1 cellular context compared by ENCODE assay signal in the genomic region with DNA sequence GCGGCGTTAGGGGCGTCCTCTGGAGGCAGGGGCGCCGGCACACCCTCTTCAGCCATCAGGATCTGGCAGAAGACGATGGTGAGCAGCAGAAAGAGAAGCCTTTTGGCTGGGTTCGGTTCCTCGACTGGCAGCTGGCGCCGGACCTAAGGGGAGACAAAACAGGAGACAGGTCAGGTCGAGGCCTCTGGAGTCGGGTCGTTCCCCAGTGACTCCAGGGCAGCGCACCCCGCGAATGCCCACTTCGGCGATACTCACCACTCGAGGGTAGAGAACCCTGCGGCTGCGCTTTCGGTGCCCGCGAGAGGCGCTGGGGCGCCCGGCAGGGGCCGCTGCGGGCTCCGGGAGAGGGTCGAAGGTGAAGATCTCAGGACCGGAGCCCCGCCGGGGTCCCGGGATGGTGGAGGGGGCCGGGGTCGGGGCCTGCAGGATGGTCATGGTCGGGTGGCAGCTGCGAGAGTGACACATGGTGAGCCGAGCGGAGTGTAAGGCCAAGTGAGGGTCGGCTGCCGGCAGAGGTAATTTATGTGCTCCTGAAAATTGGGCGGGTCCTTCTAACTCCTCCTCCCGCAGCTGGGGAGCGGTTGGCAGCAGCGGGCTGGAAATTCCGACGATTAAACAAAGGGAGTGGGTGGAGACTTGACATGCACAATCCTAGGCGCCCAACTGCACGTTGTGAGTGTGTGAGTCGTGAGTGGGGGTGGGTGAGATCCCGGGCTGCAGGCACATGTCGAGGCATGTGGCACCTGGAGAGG.
TF ChIP-seq lines count a peak whose summit lies in the region.

A gene with protein sequence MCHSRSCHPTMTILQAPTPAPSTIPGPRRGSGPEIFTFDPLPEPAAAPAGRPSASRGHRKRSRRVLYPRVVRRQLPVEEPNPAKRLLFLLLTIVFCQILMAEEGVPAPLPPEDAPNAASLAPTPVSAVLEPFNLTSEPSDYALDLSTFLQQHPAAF (minus strand): TSS at position 494 of the 752 bp plus-strand sequence. CDS start 29 bp downstream, at position 465.

TF ChIP-seq in HepG2, 621 proteins besides CTCF, POLR2A, EP300 and RAD21 (continued from another document and continues in another):
- TF ChIP-seq, protein P1, sequence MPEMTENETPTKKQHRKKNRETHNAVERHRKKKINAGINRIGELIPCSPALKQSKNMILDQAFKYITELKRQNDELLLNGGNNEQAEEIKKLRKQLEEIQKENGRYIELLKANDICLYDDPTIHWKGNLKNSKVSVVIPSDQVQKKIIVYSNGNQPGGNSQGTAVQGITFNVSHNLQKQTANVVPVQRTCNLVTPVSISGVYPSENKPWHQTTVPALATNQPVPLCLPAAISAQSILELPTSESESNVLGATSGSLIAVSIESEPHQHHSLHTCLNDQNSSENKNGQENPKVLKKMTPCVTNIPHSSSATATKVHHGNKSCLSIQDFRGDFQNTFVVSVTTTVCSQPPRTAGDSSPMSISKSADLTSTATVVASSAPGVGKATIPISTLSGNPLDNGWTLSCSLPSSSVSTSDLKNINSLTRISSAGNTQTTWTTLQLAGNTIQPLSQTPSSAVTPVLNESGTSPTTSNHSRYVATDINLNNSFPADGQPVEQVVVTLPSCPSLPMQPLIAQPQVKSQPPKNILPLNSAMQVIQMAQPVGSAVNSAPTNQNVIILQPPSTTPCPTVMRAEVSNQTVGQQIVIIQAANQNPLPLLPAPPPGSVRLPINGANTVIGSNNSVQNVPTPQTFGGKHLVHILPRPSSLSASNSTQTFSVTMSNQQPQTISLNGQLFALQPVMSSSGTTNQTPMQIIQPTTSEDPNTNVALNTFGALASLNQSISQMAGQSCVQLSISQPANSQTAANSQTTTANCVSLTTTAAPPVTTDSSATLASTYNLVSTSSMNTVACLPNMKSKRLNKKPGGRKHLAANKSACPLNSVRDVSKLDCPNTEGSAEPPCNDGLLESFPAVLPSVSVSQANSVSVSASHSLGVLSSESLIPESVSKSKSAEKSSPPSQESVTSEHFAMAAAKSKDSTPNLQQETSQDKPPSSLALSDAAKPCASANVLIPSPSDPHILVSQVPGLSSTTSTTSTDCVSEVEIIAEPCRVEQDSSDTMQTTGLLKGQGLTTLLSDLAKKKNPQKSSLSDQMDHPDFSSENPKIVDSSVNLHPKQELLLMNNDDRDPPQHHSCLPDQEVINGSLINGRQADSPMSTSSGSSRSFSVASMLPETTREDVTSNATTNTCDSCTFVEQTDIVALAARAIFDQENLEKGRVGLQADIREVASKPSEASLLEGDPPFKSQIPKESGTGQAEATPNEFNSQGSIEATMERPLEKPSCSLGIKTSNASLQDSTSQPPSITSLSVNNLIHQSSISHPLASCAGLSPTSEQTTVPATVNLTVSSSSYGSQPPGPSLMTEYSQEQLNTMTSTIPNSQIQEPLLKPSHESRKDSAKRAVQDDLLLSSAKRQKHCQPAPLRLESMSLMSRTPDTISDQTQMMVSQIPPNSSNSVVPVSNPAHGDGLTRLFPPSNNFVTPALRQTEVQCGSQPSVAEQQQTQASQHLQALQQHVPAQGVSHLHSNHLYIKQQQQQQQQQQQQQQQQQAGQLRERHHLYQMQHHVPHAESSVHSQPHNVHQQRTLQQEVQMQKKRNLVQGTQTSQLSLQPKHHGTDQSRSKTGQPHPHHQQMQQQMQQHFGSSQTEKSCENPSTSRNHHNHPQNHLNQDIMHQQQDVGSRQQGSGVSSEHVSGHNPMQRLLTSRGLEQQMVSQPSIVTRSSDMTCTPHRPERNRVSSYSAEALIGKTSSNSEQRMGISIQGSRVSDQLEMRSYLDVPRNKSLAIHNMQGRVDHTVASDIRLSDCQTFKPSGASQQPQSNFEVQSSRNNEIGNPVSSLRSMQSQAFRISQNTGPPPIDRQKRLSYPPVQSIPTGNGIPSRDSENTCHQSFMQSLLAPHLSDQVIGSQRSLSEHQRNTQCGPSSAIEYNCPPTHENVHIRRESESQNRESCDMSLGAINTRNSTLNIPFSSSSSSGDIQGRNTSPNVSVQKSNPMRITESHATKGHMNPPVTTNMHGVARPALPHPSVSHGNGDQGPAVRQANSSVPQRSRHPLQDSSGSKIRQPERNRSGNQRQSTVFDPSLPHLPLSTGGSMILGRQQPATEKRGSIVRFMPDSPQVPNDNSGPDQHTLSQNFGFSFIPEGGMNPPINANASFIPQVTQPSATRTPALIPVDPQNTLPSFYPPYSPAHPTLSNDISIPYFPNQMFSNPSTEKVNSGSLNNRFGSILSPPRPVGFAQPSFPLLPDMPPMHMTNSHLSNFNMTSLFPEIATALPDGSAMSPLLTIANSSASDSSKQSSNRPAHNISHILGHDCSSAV (CRISPR knock-in tag; IDR thresholded peaks at IDR 0.05; ENCODE audit: borderline replicate concordance) = peak; percentile 84; the same call in 1 of the 2 replicates
- TF ChIP-seq ADNP (CRISPR knock-in tag; IDR thresholded peaks at IDR 0.05) = no peak
- TF ChIP-seq, protein P2, sequence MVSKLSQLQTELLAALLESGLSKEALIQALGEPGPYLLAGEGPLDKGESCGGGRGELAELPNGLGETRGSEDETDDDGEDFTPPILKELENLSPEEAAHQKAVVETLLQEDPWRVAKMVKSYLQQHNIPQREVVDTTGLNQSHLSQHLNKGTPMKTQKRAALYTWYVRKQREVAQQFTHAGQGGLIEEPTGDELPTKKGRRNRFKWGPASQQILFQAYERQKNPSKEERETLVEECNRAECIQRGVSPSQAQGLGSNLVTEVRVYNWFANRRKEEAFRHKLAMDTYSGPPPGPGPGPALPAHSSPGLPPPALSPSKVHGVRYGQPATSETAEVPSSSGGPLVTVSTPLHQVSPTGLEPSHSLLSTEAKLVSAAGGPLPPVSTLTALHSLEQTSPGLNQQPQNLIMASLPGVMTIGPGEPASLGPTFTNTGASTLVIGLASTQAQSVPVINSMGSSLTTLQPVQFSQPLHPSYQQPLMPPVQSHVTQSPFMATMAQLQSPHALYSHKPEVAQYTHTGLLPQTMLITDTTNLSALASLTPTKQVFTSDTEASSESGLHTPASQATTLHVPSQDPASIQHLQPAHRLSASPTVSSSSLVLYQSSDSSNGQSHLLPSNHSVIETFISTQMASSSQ (IDR thresholded peaks at IDR 0.05; ENCODE audit: low read depth) = peak; percentile 30; the same call in 1 of the 2 replicates
- TF ChIP-seq, protein P2 (CRISPR knock-in tag; IDR thresholded peaks at IDR 0.05; ENCODE audit: borderline replicate concordance) = no peak; the same call in 1 of the 2 replicates
- TF ChIP-seq HOXA9 (CRISPR knock-in tag; IDR thresholded peaks at IDR 0.05; ENCODE audit: borderline replicate concordance) = peak; percentile 89
- peak; percentile 51; the same call in 1 of the 2 replicates for TF ChIP-seq SIN3B (IDR thresholded peaks at IDR 0.05; ENCODE audit: low read length)
- TF ChIP-seq, protein P3, sequence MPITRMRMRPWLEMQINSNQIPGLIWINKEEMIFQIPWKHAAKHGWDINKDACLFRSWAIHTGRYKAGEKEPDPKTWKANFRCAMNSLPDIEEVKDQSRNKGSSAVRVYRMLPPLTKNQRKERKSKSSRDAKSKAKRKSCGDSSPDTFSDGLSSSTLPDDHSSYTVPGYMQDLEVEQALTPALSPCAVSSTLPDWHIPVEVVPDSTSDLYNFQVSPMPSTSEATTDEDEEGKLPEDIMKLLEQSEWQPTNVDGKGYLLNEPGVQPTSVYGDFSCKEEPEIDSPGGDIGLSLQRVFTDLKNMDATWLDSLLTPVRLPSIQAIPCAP (CRISPR knock-in tag; IDR thresholded peaks at IDR 0.05; ENCODE audit: low read depth) = peak; percentile 21; the same call in 1 of the 2 replicates
- no peak for TF ChIP-seq ZNF136 (CRISPR knock-in tag; IDR thresholded peaks at IDR 0.05; ENCODE audit: low read depth)
- peak; percentile 89 for TF ChIP-seq GFI1 (CRISPR knock-in tag; IDR thresholded peaks at IDR 0.05; ENCODE audit: borderline replicate concordance)
- TF ChIP-seq RBFOX2 (IDR thresholded peaks at IDR 0.05; ENCODE audit: low read depth, low read length) = peak; percentile 100
- peak; percentile 62; the same call in 1 of the 2 replicates for TF ChIP-seq PHF8 (CRISPR knock-in tag; IDR thresholded peaks at IDR 0.05)
- peak; percentile 70; the same call in 1 of the 2 replicates for TF ChIP-seq RELA (CRISPR knock-in tag; IDR thresholded peaks at IDR 0.05)
- TF ChIP-seq ZNF562 (CRISPR knock-in tag; IDR thresholded peaks at IDR 0.05; ENCODE audit: borderline replicate concordance) = no peak
- peak; percentile 53 for TF ChIP-seq ZEB1 (IDR thresholded peaks at IDR 0.05; ENCODE audit: insufficient replicate concordance, low read depth)
- TF ChIP-seq ZNF550 (CRISPR knock-in tag; IDR thresholded peaks at IDR 0.05; ENCODE audit: borderline replicate concordance) = no peak
- TF ChIP-seq, protein P4, sequence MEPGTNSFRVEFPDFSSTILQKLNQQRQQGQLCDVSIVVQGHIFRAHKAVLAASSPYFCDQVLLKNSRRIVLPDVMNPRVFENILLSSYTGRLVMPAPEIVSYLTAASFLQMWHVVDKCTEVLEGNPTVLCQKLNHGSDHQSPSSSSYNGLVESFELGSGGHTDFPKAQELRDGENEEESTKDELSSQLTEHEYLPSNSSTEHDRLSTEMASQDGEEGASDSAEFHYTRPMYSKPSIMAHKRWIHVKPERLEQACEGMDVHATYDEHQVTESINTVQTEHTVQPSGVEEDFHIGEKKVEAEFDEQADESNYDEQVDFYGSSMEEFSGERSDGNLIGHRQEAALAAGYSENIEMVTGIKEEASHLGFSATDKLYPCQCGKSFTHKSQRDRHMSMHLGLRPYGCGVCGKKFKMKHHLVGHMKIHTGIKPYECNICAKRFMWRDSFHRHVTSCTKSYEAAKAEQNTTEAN (CRISPR knock-in tag; conservative IDR thresholded peaks at IDR 0.05) = peak; percentile 83
- peak; percentile 89 for TF ChIP-seq ISL2 (CRISPR knock-in tag; IDR thresholded peaks at IDR 0.05)
- TF ChIP-seq, protein P5, sequence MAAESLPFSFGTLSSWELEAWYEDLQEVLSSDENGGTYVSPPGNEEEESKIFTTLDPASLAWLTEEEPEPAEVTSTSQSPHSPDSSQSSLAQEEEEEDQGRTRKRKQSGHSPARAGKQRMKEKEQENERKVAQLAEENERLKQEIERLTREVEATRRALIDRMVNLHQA (CRISPR knock-in tag; IDR thresholded peaks at IDR 0.05) = peak; percentile 90; the same call in 1 of the 2 replicates
- TF ChIP-seq, protein P6, sequence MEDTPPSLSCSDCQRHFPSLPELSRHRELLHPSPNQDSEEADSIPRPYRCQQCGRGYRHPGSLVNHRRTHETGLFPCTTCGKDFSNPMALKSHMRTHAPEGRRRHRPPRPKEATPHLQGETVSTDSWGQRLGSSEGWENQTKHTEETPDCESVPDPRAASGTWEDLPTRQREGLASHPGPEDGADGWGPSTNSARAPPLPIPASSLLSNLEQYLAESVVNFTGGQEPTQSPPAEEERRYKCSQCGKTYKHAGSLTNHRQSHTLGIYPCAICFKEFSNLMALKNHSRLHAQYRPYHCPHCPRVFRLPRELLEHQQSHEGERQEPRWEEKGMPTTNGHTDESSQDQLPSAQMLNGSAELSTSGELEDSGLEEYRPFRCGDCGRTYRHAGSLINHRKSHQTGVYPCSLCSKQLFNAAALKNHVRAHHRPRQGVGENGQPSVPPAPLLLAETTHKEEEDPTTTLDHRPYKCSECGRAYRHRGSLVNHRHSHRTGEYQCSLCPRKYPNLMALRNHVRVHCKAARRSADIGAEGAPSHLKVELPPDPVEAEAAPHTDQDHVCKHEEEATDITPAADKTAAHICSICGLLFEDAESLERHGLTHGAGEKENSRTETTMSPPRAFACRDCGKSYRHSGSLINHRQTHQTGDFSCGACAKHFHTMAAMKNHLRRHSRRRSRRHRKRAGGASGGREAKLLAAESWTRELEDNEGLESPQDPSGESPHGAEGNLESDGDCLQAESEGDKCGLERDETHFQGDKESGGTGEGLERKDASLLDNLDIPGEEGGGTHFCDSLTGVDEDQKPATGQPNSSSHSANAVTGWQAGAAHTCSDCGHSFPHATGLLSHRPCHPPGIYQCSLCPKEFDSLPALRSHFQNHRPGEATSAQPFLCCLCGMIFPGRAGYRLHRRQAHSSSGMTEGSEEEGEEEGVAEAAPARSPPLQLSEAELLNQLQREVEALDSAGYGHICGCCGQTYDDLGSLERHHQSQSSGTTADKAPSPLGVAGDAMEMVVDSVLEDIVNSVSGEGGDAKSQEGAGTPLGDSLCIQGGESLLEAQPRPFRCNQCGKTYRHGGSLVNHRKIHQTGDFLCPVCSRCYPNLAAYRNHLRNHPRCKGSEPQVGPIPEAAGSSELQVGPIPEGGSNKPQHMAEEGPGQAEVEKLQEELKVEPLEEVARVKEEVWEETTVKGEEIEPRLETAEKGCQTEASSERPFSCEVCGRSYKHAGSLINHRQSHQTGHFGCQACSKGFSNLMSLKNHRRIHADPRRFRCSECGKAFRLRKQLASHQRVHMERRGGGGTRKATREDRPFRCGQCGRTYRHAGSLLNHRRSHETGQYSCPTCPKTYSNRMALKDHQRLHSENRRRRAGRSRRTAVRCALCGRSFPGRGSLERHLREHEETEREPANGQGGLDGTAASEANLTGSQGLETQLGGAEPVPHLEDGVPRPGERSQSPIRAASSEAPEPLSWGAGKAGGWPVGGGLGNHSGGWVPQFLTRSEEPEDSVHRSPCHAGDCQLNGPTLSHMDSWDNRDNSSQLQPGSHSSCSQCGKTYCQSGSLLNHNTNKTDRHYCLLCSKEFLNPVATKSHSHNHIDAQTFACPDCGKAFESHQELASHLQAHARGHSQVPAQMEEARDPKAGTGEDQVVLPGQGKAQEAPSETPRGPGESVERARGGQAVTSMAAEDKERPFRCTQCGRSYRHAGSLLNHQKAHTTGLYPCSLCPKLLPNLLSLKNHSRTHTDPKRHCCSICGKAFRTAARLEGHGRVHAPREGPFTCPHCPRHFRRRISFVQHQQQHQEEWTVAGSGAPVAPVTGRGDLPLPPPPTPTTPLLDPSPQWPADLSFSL (CRISPR knock-in tag; IDR thresholded peaks at IDR 0.05) = no peak
- no peak for TF ChIP-seq FOXM1 (CRISPR knock-in tag; IDR thresholded peaks at IDR 0.05)
- TF ChIP-seq, protein P7, sequence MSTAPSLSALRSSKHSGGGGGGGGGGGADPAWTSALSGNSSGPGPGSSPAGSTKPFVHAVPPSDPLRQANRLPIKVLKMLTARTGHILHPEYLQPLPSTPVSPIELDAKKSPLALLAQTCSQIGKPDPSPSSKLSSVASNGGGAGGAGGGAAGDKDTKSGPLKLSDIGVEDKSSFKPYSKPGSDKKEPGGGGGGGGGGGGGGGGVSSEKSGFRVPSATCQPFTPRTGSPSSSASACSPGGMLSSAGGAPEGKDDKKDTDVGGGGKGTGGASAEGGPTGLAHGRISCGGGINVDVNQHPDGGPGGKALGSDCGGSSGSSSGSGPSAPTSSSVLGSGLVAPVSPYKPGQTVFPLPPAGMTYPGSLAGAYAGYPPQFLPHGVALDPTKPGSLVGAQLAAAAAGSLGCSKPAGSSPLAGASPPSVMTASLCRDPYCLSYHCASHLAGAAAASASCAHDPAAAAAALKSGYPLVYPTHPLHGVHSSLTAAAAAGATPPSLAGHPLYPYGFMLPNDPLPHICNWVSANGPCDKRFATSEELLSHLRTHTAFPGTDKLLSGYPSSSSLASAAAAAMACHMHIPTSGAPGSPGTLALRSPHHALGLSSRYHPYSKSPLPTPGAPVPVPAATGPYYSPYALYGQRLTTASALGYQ (CRISPR knock-in tag; IDR thresholded peaks at IDR 0.05) = peak; percentile 62; the same call in 1 of the 2 replicates
- peak; percentile 89 for TF ChIP-seq SRY (CRISPR knock-in tag; IDR thresholded peaks at IDR 0.05)
- TF ChIP-seq FOXJ3 (CRISPR knock-in tag; IDR thresholded peaks at IDR 0.05; ENCODE audit: borderline replicate concordance) = peak; percentile 39; the same call in 1 of the 2 replicates
